1 cellular context compared by ENCODE assay signal in the genomic region with DNA sequence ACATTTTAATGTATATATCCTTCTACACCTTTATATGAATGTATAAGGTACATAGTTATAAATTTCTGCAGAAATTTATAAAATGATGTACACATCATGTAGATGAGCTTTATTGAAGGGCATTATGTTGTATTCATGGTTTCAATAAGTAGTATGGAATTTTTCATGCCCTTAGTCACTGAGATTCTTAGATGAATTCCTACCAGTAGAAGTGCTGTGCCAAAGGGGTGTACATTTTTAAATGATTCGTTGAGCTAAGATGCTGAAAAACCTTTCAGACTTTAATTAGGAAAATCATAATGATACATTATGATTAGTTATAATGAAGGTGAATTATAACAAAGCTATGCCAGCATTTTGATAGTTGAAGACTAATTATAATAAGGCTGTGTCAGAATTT.
TF ChIP-seq lines count a peak whose summit lies in the region.

No MANE protein-coding gene starts in this region.

TF ChIP-seq in IMR-90, 13 proteins besides CTCF, POLR2A, EP300 and RAD21 (continued from another document):
- TF ChIP-seq, protein P1, sequence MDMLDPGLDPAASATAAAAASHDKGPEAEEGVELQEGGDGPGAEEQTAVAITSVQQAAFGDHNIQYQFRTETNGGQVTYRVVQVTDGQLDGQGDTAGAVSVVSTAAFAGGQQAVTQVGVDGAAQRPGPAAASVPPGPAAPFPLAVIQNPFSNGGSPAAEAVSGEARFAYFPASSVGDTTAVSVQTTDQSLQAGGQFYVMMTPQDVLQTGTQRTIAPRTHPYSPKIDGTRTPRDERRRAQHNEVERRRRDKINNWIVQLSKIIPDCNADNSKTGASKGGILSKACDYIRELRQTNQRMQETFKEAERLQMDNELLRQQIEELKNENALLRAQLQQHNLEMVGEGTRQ (IDR thresholded peaks at IDR 0.05; ENCODE audit: low read depth, low read length), result no peak
- TF ChIP-seq SMC3 (IDR thresholded peaks at IDR 0.05; ENCODE audit: low read depth, low read length), result no peak
- TF ChIP-seq MAZ (IDR thresholded peaks at IDR 0.05; ENCODE audit: borderline replicate concordance, low read depth, low read length), result no peak
- TF ChIP-seq MXI1 (IDR thresholded peaks at IDR 0.05; ENCODE audit: borderline replicate concordance, low read depth, low read length), result no peak
- TF ChIP-seq RFX5 (IDR thresholded peaks at IDR 0.05; ENCODE audit: low read depth, low read length), result no peak
- no peak for TF ChIP-seq FOS (IDR thresholded peaks at IDR 0.05; ENCODE audit: low read depth, low read length)
- no peak for TF ChIP-seq BHLHE40 (IDR thresholded peaks at IDR 0.05; ENCODE audit: low read depth, low read length)
- no peak for TF ChIP-seq RCOR1 (IDR thresholded peaks at IDR 0.05; ENCODE audit: insufficient replicate concordance, low read length)
- TF ChIP-seq CHD1 (IDR thresholded peaks at IDR 0.05; ENCODE audit: low read depth, low read length), result no peak
TF ChIP-seq in IMR-90: peak in this region for 0.
